ENCODE assay signal across 22 cellular contexts in the genomic region with DNA sequence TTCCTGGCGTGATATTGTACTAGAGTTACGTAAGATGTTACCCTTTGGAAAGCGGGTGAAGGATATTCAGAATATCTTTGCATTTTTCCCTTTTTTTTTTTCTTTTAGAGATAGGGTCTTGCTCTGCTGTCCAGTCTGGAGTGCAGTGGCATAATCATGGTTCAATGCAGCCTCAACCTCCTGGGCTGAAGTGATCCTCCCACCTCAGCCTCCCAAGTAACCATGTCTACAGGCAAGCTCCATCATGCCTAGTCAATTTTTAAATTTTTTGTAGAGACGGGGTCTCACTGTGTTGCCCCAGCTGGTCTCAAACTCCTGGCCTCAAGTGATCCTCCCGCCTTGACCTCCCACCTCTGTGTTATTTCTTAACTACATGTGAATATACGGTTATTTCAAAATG. TPM values are rescaled to one million over a fixed set of nuclear protein-coding genes. Genes with fewer than 3 reads are reported as not detected.
DNase-seq lines count a peak whose midpoint lies in the region; ATAC-seq, FAIRE-seq and TF ChIP-seq lines count a peak whose summit lies in the region.
"Had no signal": no experiment of that assay in that cellular context is flagged by ENCODE, and none has a peak within 500 bp of the region (broad histone marks: within the 10 kb centered on the region; RNA-seq: fewer than 3 reads in every experiment).

No MANE protein-coding gene starts in this region.

- H3K18ac ChIP-seq in H1 (ENCODE audit: extremely low read depth, low read length): no peak overlapping the region
- H3K18ac ChIP-seq in mesenchymal stem cell (ENCODE audit: low read depth in 1 of 2, low read length in 2 of 2): no peak overlapping the region

- H3K27me3 ChIP-seq in HepG2 (ENCODE audit: control insufficient read depth in 1 of 2, insufficient read depth in 2 of 2, low read length in 2 of 2): no peaks in the 10 kb centered on the region
- H3K27me3 ChIP-seq in right lobe of liver: no peaks in the 10 kb centered on the region
- H3K27me3 ChIP-seq in astrocyte (ENCODE audit: insufficient read depth, low read length): no peaks in the 10 kb centered on the region
- H3K27me3 ChIP-seq in H1 (replicated peaks in 1 of 4; ENCODE audit: control insufficient read depth in 3 of 4, extremely low read depth in 1 of 4, insufficient read depth in 3 of 4, low read length in 3 of 4): no peaks in the 10 kb centered on the region
- no peaks in the 10 kb centered on the region for H3K27me3 ChIP-seq in mesenchymal stem cell (ENCODE audit: control insufficient read depth in 1 of 2, insufficient read depth in 1 of 2, low read length in 2 of 2)
- H3K27me3 ChIP-seq: BLaER1 treated with 17β-estradiol and CSF1 and Interleukin-3, amounts not matched to agents 10 nM and 100 nM had no signal

- no peak overlapping the region for H3K4me3 Mint-ChIP-seq in astrocyte (ENCODE audit: unreplicated experiment)
- H3K4me3 Mint-ChIP-seq: B cell; CD4-positive, alpha-beta T cell; CD8-positive, alpha-beta T cell had no signal

- WGBS in HepG2 (ENCODE audit: low lambda C conversion rate): 82% methylated on average over 6 of the region's 6 CpGs
- 77% methylated on average over 6 of the region's 6 CpGs for WGBS in right lobe of liver (ENCODE audit: insufficient coverage, low coverage, low lambda C conversion rate, missing lambda C conversion rate)
- 77% methylated on average over 6 of the region's 6 CpGs; no CpG with 5 or more reads in 1 of the 2 experiments for WGBS in H1 (ENCODE audit: extremely low coverage in 1 of 2, insufficient coverage in 1 of 2, insufficient read length in 1 of 2, insufficient replicate concordance in 2 of 2, low coverage in 1 of 2, low lambda C conversion rate in 2 of 2, missing lambda C conversion rate in 1 of 2), 2 experiments
- 100% methylated on average over 3 of the region's 6 CpGs for WGBS in mesenchymal stem cell

- H3K14ac ChIP-seq in H1 (ENCODE audit: insufficient read length) (no peak overlapping the region), mesenchymal stem cell (ENCODE audit: low read length in 2 of 2) (no peak overlapping the region)

- H3K23ac ChIP-seq in H1 (ENCODE audit: insufficient read length) (no peak overlapping the region), mesenchymal stem cell (ENCODE audit: low read length in 2 of 2) (no peak overlapping the region)

- TF ChIP-seq RAD21 in HepG2 (CRISPR knock-in tag; IDR thresholded peaks at IDR 0.05) (no peak), H1 (IDR thresholded peaks at IDR 0.05 in 1 of 2, conservative IDR thresholded peaks at IDR 0.05 in 1 of 2; ENCODE audit: low read depth in 2 of 2, low read length in 2 of 2) (no peak)

- H3K36me3 ChIP-seq in HepG2 (replicated peaks in 1 of 2; ENCODE audit: control insufficient read depth in 1 of 2, insufficient read depth in 2 of 2, low read length in 2 of 2) (peaks cover 0 to 4% of the 10 kb centered on the region in 2 experiments; a peak in 1 of 5 replicates), right lobe of liver (peaks cover 0 to 6% (median 0%) of the 10 kb centered on the region in 4 donors), astrocyte (ENCODE audit: insufficient read depth, low read length) (no peaks in the 10 kb centered on the region), H1 (ENCODE audit: control insufficient read depth in 2 of 4, insufficient read depth in 4 of 4, low read length in 3 of 4) (no peaks in the 10 kb centered on the region), mesenchymal stem cell (ENCODE audit: control insufficient read depth in 1 of 2, insufficient read depth in 2 of 2, low read depth in 1 of 2, low read length in 2 of 2) (peaks cover 8 to 20% of the 10 kb centered on the region in 2 experiments)

- H3K9me3 Mint-ChIP-seq in astrocyte (ENCODE audit: unreplicated experiment): no peaks in the 10 kb centered on the region

- in situ Hi-C loops in HepG2 (cut with HindIII; ENCODE audit: extremely low pct_ligation_motif_present, low pct_unique_long_range_greater_than_20kb): no loop called here

- no peak overlapping the region for H2BK15ac ChIP-seq in H1 (ENCODE audit: low read length)
- no peak overlapping the region for H2BK15ac ChIP-seq in mesenchymal stem cell (ENCODE audit: low read depth, poor library complexity, severe bottlenecking)

- H3K4me2 ChIP-seq in HepG2 (ENCODE audit: low read depth, low read length): no peak overlapping the region
- H3K4me2 ChIP-seq in astrocyte (ENCODE audit: low read length): no peak overlapping the region
- H3K4me2 ChIP-seq in H1 (ENCODE audit: insufficient read depth in 1 of 2, low read depth in 2 of 2, low read length in 2 of 2): no peak overlapping the region
- no peak overlapping the region for H3K4me2 ChIP-seq in mesenchymal stem cell (ENCODE audit: low read length, poor library complexity, severe bottlenecking)
- H3K4me2 ChIP-seq: A549; BLaER1 treated with 17β-estradiol and CSF1 and Interleukin-3, amounts not matched to agents 10 nM and 100 nM had no signal

- H3K36me3 Mint-ChIP-seq in astrocyte (ENCODE audit: low read depth, unreplicated experiment): peaks cover 11% of the 10 kb centered on the region

- TF ChIP-seq POLR2A in HepG2 (IDR thresholded peaks at IDR 0.05; ENCODE audit: insufficient read depth in 1 of 2, low read depth in 2 of 2, low read length in 2 of 2) (no peak), right lobe of liver (IDR thresholded peaks at IDR 0.05) (no peak), H1 (IDR thresholded peaks at IDR 0.05; ENCODE audit: control extremely low read depth in 1 of 2, low read depth in 2 of 2, low read length in 2 of 2) (no peak)

- H4K91ac ChIP-seq in H1 (replicated peaks; ENCODE audit: insufficient read length, low read length) (no peak overlapping the region), mesenchymal stem cell (ENCODE audit: low read length) (no peak overlapping the region)

- no peak overlapping the region for H3K56ac ChIP-seq in H1 (replicated peaks; ENCODE audit: insufficient read length, low read depth, low read length)

- no peak for FAIRE-seq in HepG2 (lab: Jason Lieb, UNC)
- FAIRE-seq in astrocyte (lab: Jason Lieb, UNC): peak; percentile 47
- FAIRE-seq in H1 (lab: Jason Lieb, UNC): no peak
- FAIRE-seq: A549, D721Med, G401.6, GM12878, GM18507 had no signal

- CTCF ChIA-PET in HepG2 (lab: Yijun Ruan, JAX; ENCODE audit: low intra/inter-chr PET ratio, low total read pairs): no interaction called here
- CTCF ChIA-PET in H1 (lab: Charles Lee; ENCODE audit: partially characterized antibody): interaction anchor here (1.2 kb wide), 1 partner anchor 10 kb away, joined by 4 read pairs; no protein-coding TSS in a partner anchor

- TF ChIP-seq EP300 in HepG2 (IDR thresholded peaks at IDR 0.05; ENCODE audit: low read depth in 2 of 2, low read length in 2 of 2): no peak
- no peak for TF ChIP-seq EP300 in HepG2 (CRISPR knock-in tag; IDR thresholded peaks at IDR 0.05; ENCODE audit: borderline replicate concordance)
- TF ChIP-seq EP300 in H1 (IDR thresholded peaks at IDR 0.05; ENCODE audit: borderline replicate concordance in 1 of 2, low read depth in 2 of 2, low read length in 2 of 2): no peak

- H3K9ac ChIP-seq in HepG2 (ENCODE audit: insufficient read depth, low read depth, low read length) (no peak overlapping the region), astrocyte (ENCODE audit: low read length) (no peak overlapping the region), H1 (replicated peaks in 1 of 4; ENCODE audit: extremely low read depth in 1 of 4, low read depth in 3 of 4, low read length in 3 of 4) (no peak overlapping the region), mesenchymal stem cell (ENCODE audit: low read length) (no peak overlapping the region)
- H3K9ac ChIP-seq: BLaER1 treated with 17β-estradiol and CSF1 and Interleukin-3, amounts not matched to agents 10 nM and 100 nM had no signal

- no peaks in the 10 kb centered on the region for H3K9me3 ChIP-seq in HepG2 (ENCODE audit: low read length)
- H3K9me3 ChIP-seq in right lobe of liver: no peaks in the 10 kb centered on the region
- H3K9me3 ChIP-seq in astrocyte (ENCODE audit: insufficient read depth, low read depth, low read length): no peaks in the 10 kb centered on the region
- H3K9me3 ChIP-seq in H1 (ENCODE audit: insufficient read depth in 2 of 2, low read depth in 1 of 2, low read length in 1 of 2): no peaks in the 10 kb centered on the region
- H3K9me3 ChIP-seq in mesenchymal stem cell (ENCODE audit: control insufficient read depth, low read length): no peaks in the 10 kb centered on the region
- H3K9me3 ChIP-seq: Caco-2 had no signal

- DNase-seq in HepG2 (ENCODE audit: low spot score) (no peak), right lobe of liver (no peak), astrocyte (ENCODE audit: low read depth) (no peak), H1 (ENCODE audit: low read depth in 1 of 2, low spot score in 2 of 2) (no peak), mesenchymal stem cell (no peak)
- DNase-seq: AML-193; Caco-2; Calu3; CD4-positive, alpha-beta T cell; CD8-positive, alpha-beta T cell; DMS79 treated with DMSO at 0.1 percent for 48 hours; GF-D8 had no signal

- H4K20me1 ChIP-seq in HepG2 (ENCODE audit: insufficient read depth, low read length): no peaks in the 10 kb centered on the region
- peaks cover 10% of the 10 kb centered on the region for H4K20me1 ChIP-seq in astrocyte (ENCODE audit: insufficient read depth, low read length)
- peaks cover 0 to 3% of the 10 kb centered on the region in 2 experiments for H4K20me1 ChIP-seq in H1 (replicated peaks in 1 of 2; ENCODE audit: control insufficient read depth in 1 of 2, insufficient read depth in 2 of 2, low read length in 2 of 2)

- H4K5ac ChIP-seq in H1 (ENCODE audit: insufficient read length, low read depth, low read length): no peak overlapping the region

- H3K27ac ChIP-seq in HepG2 (ENCODE audit: extremely low read length, insufficient read depth, low read length) (no peak overlapping the region), right lobe of liver (no peak overlapping the region), astrocyte (ENCODE audit: low read depth, low read length) (no peak overlapping the region), H1 (ENCODE audit: low read depth, low read length) (no peak overlapping the region), mesenchymal stem cell (ENCODE audit: low read length, poor library complexity, severe bottlenecking) (no peak overlapping the region)
- H3K27ac ChIP-seq: 22Rv1; A549; BLaER1 treated with 17β-estradiol and CSF1 and Interleukin-3, amounts not matched to agents 10 nM and 100 nM; C4-2B had no signal

- H2AFZ ChIP-seq in HepG2 (ENCODE audit: low read length) (no peak overlapping the region), astrocyte (ENCODE audit: low read depth, low read length) (no peak overlapping the region), H1 (ENCODE audit: low read length) (no peak overlapping the region), mesenchymal stem cell (ENCODE audit: low read depth, low read length) (no peak overlapping the region)

- H3K27ac Mint-ChIP-seq in astrocyte (ENCODE audit: unreplicated experiment): no peak overlapping the region
- H3K27ac Mint-ChIP-seq: B cell; CD4-positive, alpha-beta T cell; CD8-positive, alpha-beta T cell had no signal

- no peak overlapping the region for H2AK5ac ChIP-seq in H1 (ENCODE audit: low read depth, low read length)
- H2AK5ac ChIP-seq in mesenchymal stem cell (ENCODE audit: low read length, severe bottlenecking): no peak overlapping the region

- H4K8ac ChIP-seq in H1 (ENCODE audit: extremely low read depth, insufficient read depth, low read length) (no peak overlapping the region), mesenchymal stem cell (ENCODE audit: low read length) (no peak overlapping the region)

- peaks cover 8% of the 10 kb centered on the region for H3K4me1 Mint-ChIP-seq in astrocyte (ENCODE audit: low read depth, unreplicated experiment)

- H2BK20ac ChIP-seq in H1 (ENCODE audit: low read length): no peak overlapping the region

- H2BK5ac ChIP-seq in H1 (ENCODE audit: low read depth, low read length) (no peak overlapping the region), mesenchymal stem cell (ENCODE audit: low read depth, low read length, poor library complexity, severe bottlenecking) (no peak overlapping the region)

- H3K4me1 ChIP-seq in HepG2 (ENCODE audit: insufficient read depth, low read length) (no peaks in the 10 kb centered on the region), right lobe of liver (no peaks in the 10 kb centered on the region), astrocyte (ENCODE audit: insufficient read depth, low read length) (no peaks in the 10 kb centered on the region), H1 (replicated peaks in 1 of 4; ENCODE audit: control insufficient read depth in 3 of 4, insufficient read depth in 4 of 4, low read length in 3 of 4) (peaks cover 0 to 4% (median 0%) of the 10 kb centered on the region in 4 experiments; a peak in 2 of 7 replicates), mesenchymal stem cell (ENCODE audit: control insufficient read depth, insufficient read depth, low read depth, low read length) (peaks cover 2% of the 10 kb centered on the region)
- H3K4me1 ChIP-seq: A549; BLaER1 treated with 17β-estradiol and CSF1 and Interleukin-3, amounts not matched to agents 10 nM and 100 nM; Caco-2 had no signal

- no peaks in the 10 kb centered on the region for H3K23me2 ChIP-seq in H1 (ENCODE audit: low read depth, low read length)

- TF ChIP-seq CTCF in HepG2 (CRISPR knock-in tag; IDR thresholded peaks at IDR 0.05) (no peak), right lobe of liver (IDR thresholded peaks at IDR 0.05) (no peak), astrocyte (IDR thresholded peaks at IDR 0.05; ENCODE audit: insufficient read depth, low read depth, low read length) (no peak), H1 (IDR thresholded peaks at IDR 0.05; ENCODE audit: control extremely low read depth in 1 of 3, insufficient read depth in 1 of 3, low read depth in 1 of 3, low read length in 3 of 3) (no peak)

- POLR2A ChIA-PET in HepG2 (lab: Yijun Ruan, JAX) (no interaction called here), H1 (lab: Charles Lee; ENCODE audit: partially characterized antibody) (no interaction called here)

- H2BK120ac ChIP-seq in H1 (replicated peaks; ENCODE audit: low read depth, low read length) (no peak overlapping the region), mesenchymal stem cell (ENCODE audit: low read depth, low read length) (no peak overlapping the region)

- H3K4ac ChIP-seq in H1 (replicated peaks; ENCODE audit: insufficient read length, low read depth, low read length): no peak overlapping the region
- no peak overlapping the region for H3K4ac ChIP-seq in mesenchymal stem cell (ENCODE audit: low read depth in 1 of 2, low read length in 2 of 2)

- H3K27me3 Mint-ChIP-seq in astrocyte (ENCODE audit: low read depth, unreplicated experiment): no peaks in the 10 kb centered on the region
- H3K27me3 Mint-ChIP-seq: B cell; CD4-positive, alpha-beta T cell had no signal

- H3K79me1 ChIP-seq in H1 (ENCODE audit: low read depth, low read length) (no peaks in the 10 kb centered on the region; the same call in 1 of the 2 replicates), mesenchymal stem cell (replicated peaks; ENCODE audit: low read length, poor library complexity, severe bottlenecking) (peaks cover 19% of the 10 kb centered on the region)

- no peak overlapping the region for H2BK12ac ChIP-seq in H1 (ENCODE audit: low read depth, low read length)
- H2BK12ac ChIP-seq in mesenchymal stem cell (ENCODE audit: low read length in 2 of 2): no peak overlapping the region

- intact Hi-C loops in HepG2 (cut with micrococcal nuclease; ENCODE audit: unreplicated experiment): no loop called here
- intact Hi-C loops in right lobe of liver (cut with DNase I): no loop called here

- BruUV-seq in HepG2 (replicated peaks; lab: Mats Ljungman, UMichigan): no TSS peak

- ATAC-seq in HepG2 (no peak), right lobe of liver (no peak), HG03108 (IDR thresholded peaks at IDR 0.05; ENCODE audit: unreplicated experiment) (no peak)
- ATAC-seq: A549; CD8-positive, alpha-beta T cell; GM12878 had no signal

- no peak overlapping the region for H3K4me3 ChIP-seq in HepG2 (replicated peaks in 1 of 3; ENCODE audit: insufficient read depth in 1 of 3, low read depth in 2 of 3, low read length in 3 of 3)
- H3K4me3 ChIP-seq in right lobe of liver: no peak overlapping the region
- H3K4me3 ChIP-seq in astrocyte (ENCODE audit: insufficient read depth, low read depth, low read length): no peak overlapping the region
- H3K4me3 ChIP-seq in H1 (ENCODE audit: extremely low read depth in 1 of 4, insufficient read depth in 2 of 4, low read depth in 3 of 4, low read length in 4 of 4): no peak overlapping the region
- no peak overlapping the region for H3K4me3 ChIP-seq in mesenchymal stem cell (ENCODE audit: insufficient read depth in 1 of 2, low read depth in 1 of 2, low read length in 2 of 2)
- H3K4me3 ChIP-seq: A549; BLaER1 treated with 17β-estradiol and CSF1 and Interleukin-3, amounts not matched to agents 10 nM and 100 nM; GM12878 had no signal

- no peaks in the 10 kb centered on the region for H3K79me2 ChIP-seq in HepG2 (ENCODE audit: insufficient read depth, low read length)
- H3K79me2 ChIP-seq in astrocyte (ENCODE audit: insufficient read depth, low read length): no peaks in the 10 kb centered on the region
- peaks cover 0 to 12% of the 10 kb centered on the region in 2 experiments; a peak in 2 of 4 replicates for H3K79me2 ChIP-seq in H1 (ENCODE audit: control insufficient read depth in 1 of 2, insufficient read depth in 2 of 2, low read length in 2 of 2)

RNA-seq across cellular contexts. Expression of gene VPS41, which starts 18.4 kb away (rescaled TPM):
- total RNA-seq in HepG2 (2016; rRNA removed; fragmentation: Illumina TruSeq; extraction: Trizol): 43.4 and 65.0 TPM in 2 replicates
- total RNA-seq in HepG2 (2016; cell fraction: cytosol; rRNA removed; fragmentation: Illumina TruSeq; extraction: Trizol; ENCODE audit: low read depth): 2.5 and 3.7 TPM in 2 replicates
- 41.0 and 59.0 TPM in 2 replicates for total RNA-seq in HepG2 (2016; cell fraction: insoluble cytoplasmic fraction; rRNA removed; fragmentation: Illumina TruSeq; extraction: Trizol)
- 6.3 and 6.4 TPM in 2 replicates for total RNA-seq in HepG2 (2016; cell fraction: membrane; rRNA removed; fragmentation: Illumina TruSeq; extraction: Trizol)
- total RNA-seq in HepG2 (2016; cell fraction: nucleus; rRNA removed; fragmentation: Illumina TruSeq; extraction: Trizol): 49.7 and 54.1 TPM in 2 replicates
- polyA plus RNA-seq in HepG2 (2011; rRNA removed): 12.1 and 12.3 TPM in 2 replicates
- 4.7 and 6.7 TPM in 2 replicates for polyA plus RNA-seq in HepG2 (2011; cell fraction: cytosol; rRNA removed)
- polyA plus RNA-seq in HepG2 (2011; cell fraction: nucleus; rRNA removed): 26.2 and 26.3 TPM in 2 replicates
- 17.4 and 23.5 TPM in 2 replicates for polyA plus RNA-seq in HepG2 (2012)
- 0.51 and 0.87 TPM in 2 replicates for polyA plus RNA-seq in HepG2 (2016; cell fraction: cytosol; fragmentation: Illumina TruSeq; extraction: Trizol; ENCODE audit: low read depth)
- 24.1 and 25.2 TPM in 2 replicates for polyA plus RNA-seq in HepG2 (2016; cell fraction: insoluble cytoplasmic fraction; fragmentation: Illumina TruSeq; extraction: Trizol; ENCODE audit: low read depth)
- polyA plus RNA-seq in HepG2 (2016; cell fraction: membrane; fragmentation: Illumina TruSeq; extraction: Trizol; ENCODE audit: low read depth): 2.3 and 2.5 TPM in 2 replicates
- 31.5 and 34.5 TPM in 2 replicates for polyA plus RNA-seq in HepG2 (2016; cell fraction: nucleus; fragmentation: Illumina TruSeq; extraction: Trizol; ENCODE audit: insufficient read depth, low read depth)
- 10.6 and 14.4 TPM in 2 replicates for polyA minus RNA-seq in HepG2 (2011; rRNA and poly(A)+ RNA removed; ENCODE audit: low replicate concordance)
- 8.8 and 9.3 TPM in 2 replicates for polyA minus RNA-seq in HepG2 (2011; cell fraction: cytosol; rRNA and poly(A)+ RNA removed)
- polyA minus RNA-seq in HepG2 (2011; cell fraction: nucleus; rRNA and poly(A)+ RNA removed): 77.6 and 88.6 TPM in 2 replicates
- total RNA-seq in right lobe of liver: 10 to 100 TPM; 21.6 to 43.5 (median 26.8) TPM
- 92.9 and 93.6 TPM in 2 replicates for total RNA-seq in astrocyte
- 51.4 and 63.3 TPM in 2 replicates for total RNA-seq in H1 (2021; fragmentation: NEBNext Ultra II Directional; extraction: Animal tissue kit (Norgen Biotek cat#: 25700))
- polyA plus RNA-seq in H1 (2011; rRNA removed): 7.2 and 10.7 TPM in 2 replicates
- polyA plus RNA-seq in H1 (2011; cell fraction: cytosol; rRNA removed): 13.3 TPM
- 19.8 TPM for polyA plus RNA-seq in H1 (2011; cell fraction: nucleus; rRNA removed)
- polyA plus RNA-seq in H1 (2012, experiment 1 of 2): 16.5 to 47.0 TPM (median 22.7 TPM) in 4 replicates
- 1.4 TPM for polyA plus RNA-seq in H1 (2012, experiment 2 of 2)
- 13.2 TPM for polyA plus RNA-seq in H1 (2013, experiment 1 of 2)
- polyA plus RNA-seq in H1 (2013, experiment 2 of 2): 14.1 TPM
- 24.1 and 30.0 TPM in 2 replicates for polyA minus RNA-seq in H1 (2011; rRNA and poly(A)+ RNA removed)
- polyA minus RNA-seq in H1 (2011; cell fraction: cytosol; rRNA and poly(A)+ RNA removed): 16.0 TPM
- polyA minus RNA-seq in H1 (2011; cell fraction: nucleus; rRNA and poly(A)+ RNA removed): 46.7 TPM
- polyA plus RNA-seq in mesenchymal stem cell (2013, experiment 1 of 2): 29.6 TPM
- 29.9 TPM for polyA plus RNA-seq in mesenchymal stem cell (2013, experiment 2 of 2)

Comparison
In these comparisons a context has a peak if more than half of its experiments do, and no peak if none do; other contexts are left out.
1. Of the 41 proteins assayed by ChIP-seq in both HepG2 and H1: peak only in HepG2: none; only in H1: KDM1A; in both: none; in neither: 40.